In the genomic region with DNA sequence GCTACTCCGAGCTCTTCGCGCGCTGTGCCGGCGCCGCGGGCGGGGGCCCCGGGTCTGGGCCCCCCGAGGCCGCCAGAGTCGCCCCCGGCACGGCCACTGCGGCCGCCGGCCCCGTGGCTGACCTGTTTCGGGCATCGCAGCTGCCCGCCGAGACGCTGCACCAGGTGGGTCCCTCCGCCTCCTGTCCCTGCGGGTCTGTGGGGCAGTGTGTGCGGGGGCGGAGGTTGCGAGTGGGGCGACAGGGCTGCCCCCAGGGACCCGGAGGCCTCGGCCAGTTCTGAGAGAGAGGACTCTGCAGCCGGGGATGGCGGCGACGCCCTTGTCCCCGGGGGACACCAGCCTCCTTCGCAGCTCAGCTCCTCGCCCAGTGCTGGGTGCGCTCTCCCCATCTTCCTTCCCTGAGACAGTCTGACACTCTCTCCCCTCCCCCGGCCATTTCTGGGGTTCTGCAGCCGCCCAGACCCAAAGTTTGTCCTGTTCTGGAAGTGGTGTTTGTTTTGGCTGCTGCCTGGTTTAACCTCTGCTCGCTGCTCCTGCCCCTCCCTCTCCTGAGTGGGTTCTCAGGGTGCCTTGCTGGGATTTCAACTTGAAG, we compare ENCODE assay signal across 8 cellular contexts. TPM values are rescaled to one million over a fixed set of nuclear protein-coding genes. Genes with fewer than 3 reads are reported as not detected.
DNase-seq lines count a peak whose midpoint lies in the region; ATAC-seq, FAIRE-seq and TF ChIP-seq lines count a peak whose summit lies in the region.

No MANE protein-coding gene starts in this region.

- H3K27me3 ChIP-seq in RWPE2 (ENCODE audit: insufficient read depth, poor library complexity, severe bottlenecking) = no peaks in the 10 kb centered on the region
- no peaks in the 10 kb centered on the region for H3K27me3 ChIP-seq in bronchial epithelial cell (ENCODE audit: control insufficient read depth, insufficient read depth, low read length)
- peaks cover 9% of the 10 kb centered on the region for H3K27me3 ChIP-seq in lung (ENCODE audit: control insufficient read depth, insufficient read depth)
- no peaks in the 10 kb centered on the region for H3K27me3 ChIP-seq in transverse colon

- TF ChIP-seq EP300 in transverse colon (IDR thresholded peaks at IDR 0.05; ENCODE audit: low read depth) = no peak

- FAIRE-seq in bronchial epithelial cell (lab: Jason Lieb, UNC) = no peak

- in situ Hi-C loops in transverse colon (cut with MboI; ENCODE audit: low pct_ligation_motif_present in 1 of 4, low pct_unique_long_range_greater_than_20kb in 1 of 4, low sequenced_read_pairs in 3 of 4) = no loop called here

- H3K27ac Mint-ChIP-seq in HFFc6 = no peak overlapping the region

- intact Hi-C loops in transverse colon (cut with DNase I; ENCODE audit: low total_unique reads) = no loop called here

- no peaks in the 10 kb centered on the region for H3K9me3 Mint-ChIP-seq in HFFc6

- peak overlapping the region; percentile 81 for H3K4me3 Mint-ChIP-seq in HFFc6

- H3K4me3 ChIP-seq in RWPE2 (ENCODE audit: severe bottlenecking) (peak overlapping the region; percentile 78), bronchial epithelial cell (ENCODE audit: low read depth, low read length) (peak overlapping the region; percentile 46), lung (peak overlapping the region; percentile 55), transverse colon (peak overlapping the region; percentile 49 to 80 (median 70))

- no peaks in the 10 kb centered on the region for H3K36me3 ChIP-seq in RWPE2 (ENCODE audit: low read depth)
- no peaks in the 10 kb centered on the region for H3K36me3 ChIP-seq in bronchial epithelial cell (ENCODE audit: control insufficient read depth, insufficient read depth, low read length)
- H3K36me3 ChIP-seq in lung (ENCODE audit: control insufficient read depth in 2 of 2, insufficient read depth in 2 of 2, low read length in 2 of 2) = no peaks in the 10 kb centered on the region
- no peaks in the 10 kb centered on the region for H3K36me3 ChIP-seq in transverse colon

- no peak overlapping the region for H3K27ac ChIP-seq in RWPE2 (ENCODE audit: poor library complexity, severe bottlenecking)
- peak overlapping the region in 1 of 2 donors; percentile 37 for H3K27ac ChIP-seq in lung (ENCODE audit: low read depth in 1 of 2, low read length in 1 of 2)
- peak overlapping the region; percentile 67 to 83 (median 76) for H3K27ac ChIP-seq in transverse colon

- ATAC-seq in GM18505 (IDR thresholded peaks at IDR 0.05; ENCODE audit: unreplicated experiment) (peak; percentile 25), RWPE2 (ENCODE audit: low read depth) (peak; percentile 37; the same call in 2 of the 3 replicates), lung (ENCODE audit: insufficient read depth, low FRiP score) (no peak)

- H3K36me3 Mint-ChIP-seq in HFFc6 (ENCODE audit: low read depth) = no peaks in the 10 kb centered on the region

- H3K4me1 ChIP-seq in RWPE2 (ENCODE audit: insufficient read depth, poor library complexity, severe bottlenecking) (peaks cover 3% of the 10 kb centered on the region), lung (ENCODE audit: control insufficient read depth in 2 of 2, insufficient read depth in 2 of 2, low read length in 2 of 2) (no peaks in the 10 kb centered on the region), transverse colon (peaks cover 0 to 3% (median 0%) of the 10 kb centered on the region in 4 donors)

- TF ChIP-seq CTCF in HFFc6 (IDR thresholded peaks at IDR 0.05) = no peak
- TF ChIP-seq CTCF in RWPE2 (IDR thresholded peaks at IDR 0.05; ENCODE audit: poor library complexity, severe bottlenecking) = no peak
- TF ChIP-seq CTCF in bronchial epithelial cell (IDR thresholded peaks at IDR 0.05; ENCODE audit: insufficient read depth, low read length, severe bottlenecking) = no peak
- no peak for TF ChIP-seq CTCF in lung (IDR thresholded peaks at IDR 0.05; ENCODE audit: control extremely low read depth, extremely low read depth)
- TF ChIP-seq CTCF in transverse colon (IDR thresholded peaks at IDR 0.05) = no peak

- H3K4me1 Mint-ChIP-seq in HFFc6 (ENCODE audit: low read depth) = no peaks in the 10 kb centered on the region

- no peak for DNase-seq in HFFc6
- no peak for DNase-seq in RWPE2 (ENCODE audit: low spot score)
- no peak for DNase-seq in bronchial epithelial cell (ENCODE audit: low read depth)
- peak; percentile 36 for DNase-seq in lung (ENCODE audit: low spot score)
- peak; percentile 23 for DNase-seq in transverse colon
- no peak for DNase-seq in SIG-M5 treated with dmso at 0.1 percent for 504 hours (lab: John Stamatoyannopoulos, UW; ENCODE audit: unreplicated experiment)
- no peak for DNase-seq in NCI-H510A (lab: John Stamatoyannopoulos, UW)

- H3K27me3 Mint-ChIP-seq in HFFc6 (ENCODE audit: insufficient read depth) = no peaks in the 10 kb centered on the region; the same call in none of the 2 replicates

- no peaks in the 10 kb centered on the region for H3K9me3 ChIP-seq in RWPE2 (ENCODE audit: severe bottlenecking)
- H3K9me3 ChIP-seq in lung (ENCODE audit: control insufficient read depth in 2 of 2, insufficient read depth in 1 of 2, low read length in 1 of 2) = peaks cover 0 to 7% of the 10 kb centered on the region in 2 donors
- no peaks in the 10 kb centered on the region for H3K9me3 ChIP-seq in transverse colon

- 0 to 33% methylated on average over 10 to 43 of the region's 43 CpGs for WGBS in lung, 2 donors
- 46% methylated on average over 42 of the region's 43 CpGs; no CpG with 5 or more reads in 1 of the 2 donors for WGBS in transverse colon (ENCODE audit: low coverage in 1 of 2), 2 donors

- TF ChIP-seq POLR2A in GM18505 (IDR thresholded peaks at IDR 0.05; ENCODE audit: borderline replicate concordance, extremely low read depth, insufficient read depth, insufficient read length) (no peak), transverse colon (IDR thresholded peaks at IDR 0.05) (no peak)

RNA-seq across cellular contexts. Expression of a gene that starts 0.6 kb away (rescaled TPM):
- total RNA-seq in HFFc6 (2021; fragmentation: NEBNext Ultra II Directional; extraction: Animal tissue kit (Norgen Biotek cat#: 25700)) = under 1 TPM in 5 of 6 experiments, not detected in 1; 0.06 to 0.23 (median 0.10) TPM
- 0.38 and 0.79 TPM in 2 replicates for total RNA-seq in bronchial epithelial cell
- total RNA-seq in lung = 10 to 100 TPM; 11.3 to 18.4 TPM
- polyA plus RNA-seq in lung = 10 to 100 TPM in 1 of 2 donors, 1 to 10 TPM in 1; 8.0 to 12.0 TPM
- total RNA-seq in transverse colon = 10 to 100 TPM; 10.8 to 37.0 (median 17.5) TPM

Comparison
In these comparisons a context has a peak if more than half of its experiments do, and no peak if none do; other contexts are left out.
1. DNase-seq: peak in lung (single experiment) and transverse colon (single experiment); none in HFFc6 (single experiment), RWPE2 (single experiment), bronchial epithelial cell (single experiment), SIG-M5 treated with dmso at 0.1 percent for 504 hours (single experiment) and NCI-H510A (single experiment).
2. Peak in every context shown above with its lines, with median percentiles within 50 percentile points of each other: H3K4me3 ChIP-seq.